In genomic region chr11:111688028-111688427, GRCh38 we compare ENCODE assay signal across 20 cellular contexts.
DNase-seq lines count a peak whose midpoint lies in the region; FAIRE-seq and TF ChIP-seq lines count a peak whose summit lies in the region.
"Had no signal": no experiment of that assay in that cellular context is flagged by ENCODE, and none has a peak within 500 bp of the region (broad histone marks: within the 10 kb centered on the region; RNA-seq: fewer than 3 reads in every experiment).

No MANE protein-coding gene starts in this region.

- DNase-seq in HTR-8/SVneo (ENCODE audit: insufficient read length, low spot score) (no peak), mucosa of gallbladder (ENCODE audit: low spot score) (peak; percentile 23), small intestine (peak; percentile 76), NCI-H524 treated with DMSO at 0.1 percent for 48 hours (lab: John Stamatoyannopoulos, UW) (no peak), A673 (ENCODE audit: low spot score) (no peak)
- no peak for DNase-seq in activated T-cell treated with anti-CD3 and anti-CD28 coated beads, Interleukin-2, amount 50 U/mL, for 48 hours
- DNase-seq: ACHN, AML-193, DMS79 treated with DMSO at 0.1 percent for 48 hours, H9, KBM-7, MV-4-11, NCI-H1694 treated with DMSO at 0.1 percent for 48 hours, NCI-H2107, NCI-H510A, NCI-H774, Right ventricle myocardium superior had no signal

- intact Hi-C loops in A673 (cut with micrococcal nuclease; ENCODE audit: unreplicated experiment) = no loop called here

- peaks cover 0 to 2% of the 10 kb centered on the region in 2 donors for H3K4me1 ChIP-seq in small intestine (ENCODE audit: control insufficient read depth in 2 of 2, insufficient read depth in 1 of 2, low read depth in 1 of 2, low read length in 1 of 2)
- H3K4me1 ChIP-seq in A673 (ENCODE audit: insufficient read depth, low read length, poor library complexity, severe bottlenecking) = no peaks in the 10 kb centered on the region

- no TSS peak for BruUV-seq in A673 (replicated peaks; lab: Mats Ljungman, UMichigan)

- no peaks in the 10 kb centered on the region for H3K9me3 ChIP-seq in small intestine (ENCODE audit: control insufficient read depth, low read depth)
- H3K9me3 ChIP-seq in A673 (ENCODE audit: low read depth, low read length, poor library complexity, severe bottlenecking) = no peaks in the 10 kb centered on the region

- H3K27ac ChIP-seq in small intestine (ENCODE audit: low read depth in 1 of 2, low read length in 1 of 2) (no peak overlapping the region), A673 (ENCODE audit: low read depth, low read length, poor library complexity, severe bottlenecking) (no peak overlapping the region)
- H3K27ac ChIP-seq: C4-2B had no signal

- TF ChIP-seq CTCF in A673 (conservative IDR thresholded peaks at IDR 0.05; ENCODE audit: low read depth, low read length) = no peak

- no peaks in the 10 kb centered on the region for H3K27me3 ChIP-seq in small intestine (ENCODE audit: control insufficient read depth in 2 of 2, insufficient read depth in 2 of 2, low read length in 2 of 2)
- no peaks in the 10 kb centered on the region for H3K27me3 ChIP-seq in A673 (replicated peaks; ENCODE audit: insufficient read depth, low read depth, low read length, poor library complexity)

- H3K36me3 ChIP-seq in small intestine (ENCODE audit: control insufficient read depth in 2 of 2, insufficient read depth in 2 of 2, low read length in 2 of 2) (peaks cover 2 to 4% of the 10 kb centered on the region in 2 donors), A673 (ENCODE audit: insufficient read depth, low read length, poor library complexity, severe bottlenecking) (peaks cover 7% of the 10 kb centered on the region)

- CTCF ChIA-PET in A673 (lab: Charles Lee) = no interaction called here

- POLR2A ChIA-PET in A673 (lab: Charles Lee; ENCODE audit: low non-redundant PET) = no interaction called here

- FAIRE-seq in HTR-8/SVneo (lab: Jason Lieb, UNC) (peak; percentile 16), islet of Langerhans (lab: Jason Lieb, UNC) (peak; percentile 24), small intestine (lab: Jason Lieb, UNC) (no peak)
- FAIRE-seq: RCC 7860 had no signal

- 33 to 75% (median 56%) methylated on average over 6 of the region's 6 CpGs for WGBS in small intestine, 3 donors

- H3K4me3 ChIP-seq in small intestine (ENCODE audit: low read depth in 1 of 2, low read length in 2 of 2) (no peak overlapping the region), A673 (ENCODE audit: low read depth, low read length, poor library complexity, severe bottlenecking) (no peak overlapping the region)

Comparison
In these comparisons a context has a peak if more than half of its experiments do, and no peak if none do; other contexts are left out.
1. DNase-seq: peak in mucosa of gallbladder (single experiment) and small intestine (single experiment); none in HTR-8/SVneo (single experiment), NCI-H524 treated with DMSO at 0.1 percent for 48 hours (single experiment), activated T-cell treated with anti-CD3 and anti-CD28 coated beads, Interleukin-2, amount 50 U/mL, for 48 hours (0 of 2) and A673 (single experiment).